ENCODE assay signal across 12 cellular contexts in the genomic region with DNA sequence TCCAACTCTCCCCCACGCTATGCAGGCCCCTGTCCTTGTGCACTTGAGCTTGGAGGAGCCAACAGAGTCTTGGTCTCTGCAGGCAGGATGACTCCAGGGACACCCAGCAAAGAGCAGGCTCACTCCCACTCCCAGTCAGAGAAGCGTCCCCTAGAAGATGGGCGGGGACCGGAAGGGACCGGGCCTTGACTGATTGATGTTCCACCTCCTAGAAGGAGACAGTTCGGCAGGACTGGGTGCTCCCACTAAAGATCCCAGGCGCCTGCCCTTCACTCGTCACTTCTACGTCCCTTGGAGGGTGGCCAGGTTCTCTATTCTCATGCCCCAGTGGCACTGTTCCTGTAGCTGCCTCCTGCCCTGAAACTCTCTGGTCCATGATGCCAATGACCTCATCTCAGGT. TPM values are rescaled to one million over a fixed set of nuclear protein-coding genes. Genes with fewer than 3 reads are reported as not detected.
DNase-seq lines count a peak whose midpoint lies in the region; ATAC-seq, FAIRE-seq and TF ChIP-seq lines count a peak whose summit lies in the region.
"Had no signal": no experiment of that assay in that cellular context is flagged by ENCODE, and none has a peak within 500 bp of the region (broad histone marks: within the 10 kb centered on the region; RNA-seq: fewer than 3 reads in every experiment).

No MANE protein-coding gene starts in this region.

- no peak for TF ChIP-seq POLR2A in GM12878 (IDR thresholded peaks at IDR 0.05; ENCODE audit: low read depth, low read length)

- no peak overlapping the region for H2AFZ ChIP-seq in GM12878 (ENCODE audit: control insufficient read depth, low read depth, low read length)

- H4K20me1 ChIP-seq in GM12878 (ENCODE audit: control insufficient read depth, insufficient read depth) = no peaks in the 10 kb centered on the region

- 93% methylated on average over 9 of the region's 9 CpGs for WGBS in GM12878 (ENCODE audit: insufficient coverage, insufficient replicate concordance, low lambda C conversion rate, missing lambda C conversion rate)

- BruUV-seq in GM12878 (replicated peaks; lab: Mats Ljungman, UMichigan) = no TSS peak

- no peaks in the 10 kb centered on the region for H3K9me3 Mint-ChIP-seq in CD8-positive, alpha-beta T cell
- H3K9me3 Mint-ChIP-seq in IgD-negative memory B cell = no peaks in the 10 kb centered on the region
- H3K9me3 Mint-ChIP-seq in neural crest cell = no peaks in the 10 kb centered on the region

- intact Hi-C loops in CD8-positive, alpha-beta T cell (cut with DNase I, micrococcal nuclease) = loop anchor here (5.0 to 10.0 kb wide), 7 partner anchors 34 to 1052 kb away; a partner anchor contains a TSS
- intact Hi-C loops in GM12878 (cut with micrococcal nuclease; ENCODE audit: unreplicated experiment) = loop anchor here (10.0 kb wide), 1 partner anchor 302 kb away; a partner anchor contains a TSS

- TF ChIP-seq EP300 in GM12878 (IDR thresholded peaks at IDR 0.05; ENCODE audit: borderline replicate concordance in 1 of 2, control insufficient read depth in 1 of 2, low read depth in 2 of 2, low read length in 2 of 2) = no peak

- no peak for TF ChIP-seq CTCF in CD8-positive, alpha-beta T cell (IDR thresholded peaks at IDR 0.05)
- no peak for TF ChIP-seq CTCF in GM12878 (IDR thresholded peaks at IDR 0.05 in 2 of 3, conservative IDR thresholded peaks at IDR 0.05 in 1 of 3; ENCODE audit: control insufficient read depth in 2 of 3, extremely low read depth in 1 of 3, insufficient read depth in 1 of 3, low read depth in 3 of 3, low read length in 3 of 3)
- no peak for TF ChIP-seq CTCF in neural crest cell (conservative IDR thresholded peaks at IDR 0.05)

- peaks cover 81% of the 10 kb centered on the region for H3K4me1 Mint-ChIP-seq in CD8-positive, alpha-beta T cell (ENCODE audit: low read depth)
- H3K4me1 Mint-ChIP-seq in IgD-negative memory B cell (peaks cover 37 to 56% (median 55%) of the 10 kb centered on the region in 3 donors), neural crest cell (peaks cover 9% of the 10 kb centered on the region)

- peaks cover 23% of the 10 kb centered on the region for H3K36me3 Mint-ChIP-seq in CD8-positive, alpha-beta T cell
- H3K36me3 Mint-ChIP-seq in IgD-negative memory B cell (peaks cover 3% of the 10 kb centered on the region), neural crest cell (ENCODE audit: low read depth) (no peaks in the 10 kb centered on the region)

- peak overlapping the region; percentile 100 for H3K27ac Mint-ChIP-seq in CD8-positive, alpha-beta T cell
- H3K27ac Mint-ChIP-seq in IgD-negative memory B cell (peak overlapping the region; percentile 31 to 99 (median 99)), neural crest cell (ENCODE audit: unreplicated experiment) (no peak overlapping the region)

- peaks cover 52% of the 10 kb centered on the region for H3K4me1 ChIP-seq in CD8-positive, alpha-beta T cell (ENCODE audit: insufficient read depth, low read length)
- peaks cover 35% of the 10 kb centered on the region for H3K4me1 ChIP-seq in GM12878 (ENCODE audit: control insufficient read depth, insufficient read depth, low read length)

- peak overlapping the region; percentile 99 for H3K4me2 ChIP-seq in GM12878 (ENCODE audit: control insufficient read depth, insufficient read depth)

- CTCF ChIA-PET in CD8-positive, alpha-beta T cell (lab: Charles Lee) = no interaction called here
- CTCF ChIA-PET in GM12878 (lab: Yijun Ruan, JAX) = interaction anchor here (1.0 kb wide), 1 partner anchor 210 kb away, joined by 3 read pairs; no protein-coding TSS in a partner anchor

- RAD21 ChIA-PET in GM12878 (lab: Charles Lee; ENCODE audit: unreplicated experiment) = interaction anchor here (2.0 kb wide), 1 partner anchor 86 kb away, joined by 6 read pairs; a partner anchor contains a TSS

- POLR2A ChIA-PET in CD8-positive, alpha-beta T cell (lab: Charles Lee) = no interaction called here
- POLR2A ChIA-PET in GM12878 (lab: Charles Lee) = no interaction called here

- H3K4me3 ChIP-seq in CD8-positive, alpha-beta T cell (ENCODE audit: low read depth, low read length) = no peak overlapping the region
- H3K4me3 ChIP-seq in GM12878 (no peak overlapping the region), H7 (ENCODE audit: insufficient read depth, low read depth, low read length) (no peak overlapping the region)

- no peak overlapping the region for H3K27ac ChIP-seq in CD8-positive, alpha-beta T cell (ENCODE audit: low read depth, low read length)
- H3K27ac ChIP-seq in GM12878 (ENCODE audit: control insufficient read depth, insufficient read depth) = no peak overlapping the region

- no peaks in the 10 kb centered on the region for H3K27me3 Mint-ChIP-seq in CD8-positive, alpha-beta T cell (ENCODE audit: low read depth)
- no peaks in the 10 kb centered on the region for H3K27me3 Mint-ChIP-seq in IgD-negative memory B cell
- H3K27me3 Mint-ChIP-seq in neural crest cell (ENCODE audit: low read depth) = peaks cover 42% of the 10 kb centered on the region

- no peak for TF ChIP-seq RAD21 in GM12878 (IDR thresholded peaks at IDR 0.05; ENCODE audit: insufficient read depth, low read depth, low read length)

- no peak for FAIRE-seq in GM12878 (lab: Jason Lieb, UNC)

- no peak for ATAC-seq in CD8-positive, alpha-beta T cell
- ATAC-seq in GM12878 = no peak
- ATAC-seq in GM18867 (IDR thresholded peaks at IDR 0.05; ENCODE audit: unreplicated experiment) = no peak

- no peaks in the 10 kb centered on the region for H3K36me3 ChIP-seq in CD8-positive, alpha-beta T cell (ENCODE audit: insufficient read depth, low read length)
- no peaks in the 10 kb centered on the region for H3K36me3 ChIP-seq in GM12878 (ENCODE audit: control insufficient read depth in 2 of 2, insufficient read depth in 2 of 2, low read length in 1 of 2)
- H3K36me3 ChIP-seq in H7 (replicated peaks; ENCODE audit: control insufficient read depth, insufficient read depth, low read length) = no peaks in the 10 kb centered on the region
- H3K36me3 ChIP-seq: tibial artery had no signal

- H3K27me3 ChIP-seq in CD8-positive, alpha-beta T cell (ENCODE audit: insufficient read depth, low read length) = no peaks in the 10 kb centered on the region
- H3K27me3 ChIP-seq in GM12878 (replicated peaks in 1 of 2; ENCODE audit: control insufficient read depth in 2 of 2, insufficient read depth in 2 of 2, low read length in 1 of 2) = no peaks in the 10 kb centered on the region
- peaks cover 26% of the 10 kb centered on the region for H3K27me3 ChIP-seq in H7 (ENCODE audit: control insufficient read depth, insufficient read depth, low read length)
- H3K27me3 ChIP-seq: tibial artery had no signal

- H3K9me3 ChIP-seq in CD8-positive, alpha-beta T cell (ENCODE audit: low read length) = no peaks in the 10 kb centered on the region
- H3K9me3 ChIP-seq in GM12878 (replicated peaks; ENCODE audit: control insufficient read depth, insufficient read depth, low read length) = no peaks in the 10 kb centered on the region
- H3K9me3 ChIP-seq: tibial artery had no signal

- peaks cover 31% of the 10 kb centered on the region for H3K79me2 ChIP-seq in GM12878 (ENCODE audit: control insufficient read depth, insufficient read depth, low read length)

- in situ Hi-C loops in GM12878 (cut with MboI) (no loop called here), KBM-7 (cut with MboI; ENCODE audit: low pct_unique_long_range_greater_than_20kb, low sequenced_read_pairs) (no loop called here)

- H3K4me3 Mint-ChIP-seq in CD8-positive, alpha-beta T cell = peak overlapping the region; percentile 100
- H3K4me3 Mint-ChIP-seq in IgD-negative memory B cell (peak overlapping the region; percentile 86 to 100 (median 100)), neural crest cell (peak overlapping the region; percentile 92)

- SMC1A ChIA-PET in GM12878 (lab: Charles Lee; ENCODE audit: uncharacterized antibody, unreplicated experiment) = interaction anchor here (0.5 to 2.6 kb wide), 7 partner anchors 16 to 202 kb away, joined by 3 to 8 read pairs (median 4); no protein-coding TSS in a partner anchor

- no peak overlapping the region for H3K9ac ChIP-seq in GM12878 (ENCODE audit: control insufficient read depth, insufficient read depth, low read length)

- DNase-seq in CD8-positive, alpha-beta T cell = no peak
- DNase-seq in GM12878 (ENCODE audit: low read depth, low spot score) (no peak), neural crest cell (ENCODE audit: low read depth, low spot score) (no peak), KBM-7 (no peak), H7 (no peak)
- DNase-seq: aorta, foreskin melanocyte, KG1, NCI-H2081, tibial artery had no signal

RNA-seq across cellular contexts. Expression of a gene that starts 3.2 kb away (rescaled TPM):
- total RNA-seq in CD8-positive, alpha-beta T cell = 100 to 1,000 TPM; 218 to 240 TPM
- polyA plus RNA-seq in IgD-negative memory B cell = 288 TPM
- 469 and 500 TPM in 2 replicates for total RNA-seq in GM12878 (2013; cell fraction: nucleolus; rRNA removed)
- 175 and 191 TPM in 2 replicates for total RNA-seq in GM12878 (2014; rRNA removed)
- total RNA-seq in GM12878 (2014; rRNA removed; fragmentation: Illumina TruSeq; extraction: Trizol) = 226 and 237 TPM in 2 replicates
- total RNA-seq in GM12878 (2021) = 166 and 172 TPM in 2 replicates
- 137 TPM for polyA plus RNA-seq in GM12878 (2011; ENCODE audit: low read depth)
- polyA plus RNA-seq in GM12878 (2011; rRNA removed) = 239 and 341 TPM in 2 replicates
- polyA plus RNA-seq in GM12878 (2011; cell fraction: cytosol; rRNA removed) = 81.5 and 89.9 TPM in 2 replicates
- polyA plus RNA-seq in GM12878 (2011; cell fraction: nucleus; rRNA removed) = 235 and 280 TPM in 2 replicates
- 155 and 168 TPM in 2 replicates for polyA plus RNA-seq in GM12878 (2012)
- polyA plus RNA-seq in GM12878 (2014; fragmentation: Illumina TruSeq; extraction: Trizol) = 215 and 267 TPM in 2 replicates
- 100 to 1,000 TPM; 109 to 154 TPM for polyA plus RNA-seq in GM12878 (2014; fragmentation: Nextera tagmentation; extraction: Ambion mirVana)
- polyA plus RNA-seq in GM12878 (2014; rRNA removed) = 172 and 174 TPM in 2 replicates
- polyA plus RNA-seq in GM12878 (2016; fragmentation: Nextera tagmentation; extraction: Ambion mirVana) = 100 to 1,000 TPM; 185 to 188 TPM
- polyA minus RNA-seq in GM12878 (2011; rRNA and poly(A)+ RNA removed) = 140 and 144 TPM in 2 replicates
- polyA minus RNA-seq in GM12878 (2011; cell fraction: cytosol; rRNA and poly(A)+ RNA removed) = 57.5 and 82.0 TPM in 2 replicates
- 166 and 247 TPM in 2 replicates for polyA minus RNA-seq in GM12878 (2011; cell fraction: nucleus; rRNA and poly(A)+ RNA removed)
- not detected in 2 replicates for total RNA-seq in neural crest cell
- total RNA-seq in H7 (2014; rRNA removed; shearing (Covaris generic)) = 0.15 TPM in 1 of 2 replicates, not detected in the other

Comparison
In these comparisons a context has a peak if more than half of its experiments do, and no peak if none do; other contexts are left out.
1. RNA of a gene that starts 3.2 kb away (total RNA-seq): 218 to 240 TPM in CD8-positive, alpha-beta T cell and 166 to 500 TPM in GM12878; not detected in neural crest cell and 0.15 TPM in H7; every median in the first group is over 100 times any median in the second.
2. Peak in every context shown above with its lines, with median percentiles within 50 percentile points of each other: H3K4me3 Mint-ChIP-seq.